ENCODE assay signal across 8 cellular contexts in the genomic region with DNA sequence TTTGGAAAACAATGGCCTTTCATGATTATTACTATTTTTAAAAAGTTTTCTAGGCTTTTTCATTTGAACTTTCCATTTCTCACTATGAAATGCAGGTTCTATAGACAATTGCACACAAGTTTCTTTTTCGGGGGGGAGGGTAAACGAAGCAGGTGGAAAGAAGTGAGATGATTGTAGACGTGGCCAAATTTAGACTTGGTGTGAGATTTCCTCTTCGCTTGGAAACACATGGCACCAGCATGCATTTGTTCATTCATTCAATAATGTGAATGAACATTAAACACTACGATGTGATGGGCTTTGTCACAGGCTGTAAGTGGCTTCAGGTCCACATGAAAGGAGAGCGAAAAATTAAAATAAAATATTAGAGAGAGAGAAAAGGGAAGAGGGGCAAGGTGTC. TPM values are rescaled to one million over a fixed set of nuclear protein-coding genes. Genes with fewer than 3 reads are reported as not detected.
DNase-seq lines count a peak whose midpoint lies in the region; ATAC-seq and TF ChIP-seq lines count a peak whose summit lies in the region.

No MANE protein-coding gene starts in this region.

- peak overlapping the region; percentile 70 for H3K27ac ChIP-seq in CD4-positive, CD25-positive, alpha-beta regulatory T cell (ENCODE audit: insufficient read depth, low read length, poor library complexity, severe bottlenecking)
- H3K27ac ChIP-seq in IMR-90 (ENCODE audit: insufficient read depth, low read length) (peak overlapping the region; percentile 96; the same call in 1 of the 2 replicates), endodermal cell (ENCODE audit: low read depth, low read length) (peak overlapping the region; percentile 99), sigmoid colon (peak overlapping the region; percentile 96 to 98 (median 96))

- H3K4ac ChIP-seq in IMR-90 (ENCODE audit: low read depth, low read length): peak overlapping the region; percentile 91

- H3K27me3 Mint-ChIP-seq in CD4-positive, CD25-positive, alpha-beta regulatory T cell: peaks cover 27% of the 10 kb centered on the region
- no peaks in the 10 kb centered on the region for H3K27me3 Mint-ChIP-seq in endodermal cell (ENCODE audit: insufficient read depth)

- peak overlapping the region; percentile 72 for H2BK20ac ChIP-seq in IMR-90 (ENCODE audit: low read depth, low read length)

- H3K4me3 Mint-ChIP-seq in CD4-positive, CD25-positive, alpha-beta regulatory T cell: peak overlapping the region; percentile 71 to 93 (median 90)
- H3K4me3 Mint-ChIP-seq in endodermal cell: peak overlapping the region; percentile 68

- H3K4me1 ChIP-seq in CD4-positive, CD25-positive, alpha-beta regulatory T cell (ENCODE audit: control insufficient read depth, insufficient read depth, low read length, poor library complexity, severe bottlenecking): peaks cover 20% of the 10 kb centered on the region
- peaks cover 9% of the 10 kb centered on the region for H3K4me1 ChIP-seq in IMR-90 (ENCODE audit: control insufficient read depth, insufficient read depth, low read length)
- peaks cover 12% of the 10 kb centered on the region for H3K4me1 ChIP-seq in endodermal cell (ENCODE audit: control insufficient read depth, insufficient read depth, low read length)
- H3K4me1 ChIP-seq in sigmoid colon: peaks cover 0 to 22% (median 19%) of the 10 kb centered on the region in 4 donors

- H3K9ac ChIP-seq in IMR-90 (ENCODE audit: low read depth, low read length): peak overlapping the region; percentile 98
- H3K9ac ChIP-seq in endodermal cell (ENCODE audit: extremely low read depth, low read length, poor library complexity, severe bottlenecking): no peak overlapping the region

- DNase-seq in CD4-positive, CD25-positive, alpha-beta regulatory T cell: peak in 1 of 3 donors; percentile 36
- DNase-seq in IMR-90: no peak
- DNase-seq in endodermal cell: no peak
- DNase-seq in sigmoid colon: no peak
- no peak for DNase-seq in stimulated activated CD4-positive, alpha-beta T cell treated with anti-CD3 and anti-CD28 coated beads, Interleukin-15, amount 100 ng/mL, for 24 hours
- DNase-seq in amygdala (lab: John Stamatoyannopoulos, UW): no peak
- no peak for DNase-seq in SKM-1 (lab: John Stamatoyannopoulos, UW; ENCODE audit: unreplicated experiment)

- H3K18ac ChIP-seq in IMR-90 (ENCODE audit: low read depth, low read length): peak overlapping the region; percentile 87

- TF ChIP-seq POLR2A in IMR-90 (IDR thresholded peaks at IDR 0.05; ENCODE audit: low read depth, low read length) (no peak), sigmoid colon (IDR thresholded peaks at IDR 0.05) (no peak)

- no peaks in the 10 kb centered on the region for H3K9me1 ChIP-seq in IMR-90 (ENCODE audit: insufficient read depth, low read length)

- TF ChIP-seq RAD21 in IMR-90 (IDR thresholded peaks at IDR 0.05; ENCODE audit: low read length): no peak

- H3K4me1 Mint-ChIP-seq in CD4-positive, CD25-positive, alpha-beta regulatory T cell: peaks cover 6 to 26% (median 13%) of the 10 kb centered on the region in 4 donors
- peaks cover 33% of the 10 kb centered on the region for H3K4me1 Mint-ChIP-seq in endodermal cell

- H3K14ac ChIP-seq in IMR-90 (replicated peaks; ENCODE audit: low read depth, low read length): peak overlapping the region; percentile 75

- H3K36me3 Mint-ChIP-seq in CD4-positive, CD25-positive, alpha-beta regulatory T cell: no peaks in the 10 kb centered on the region
- no peaks in the 10 kb centered on the region for H3K36me3 Mint-ChIP-seq in endodermal cell (ENCODE audit: low read depth)

- H4K5ac ChIP-seq in IMR-90 (ENCODE audit: low read depth, low read length): peak overlapping the region; percentile 89; the same call in 1 of the 2 replicates

- POLR2A ChIA-PET in IMR-90 (lab: Charles Lee; ENCODE audit: unreplicated experiment): interaction anchor here (0.6 kb wide), 1 partner anchor 9 kb away, joined by 3 read pairs; no protein-coding TSS in a partner anchor

- no peaks in the 10 kb centered on the region for H3K27me3 ChIP-seq in CD4-positive, CD25-positive, alpha-beta regulatory T cell (ENCODE audit: control insufficient read depth, insufficient read depth, low read length)
- H3K27me3 ChIP-seq in IMR-90 (ENCODE audit: control insufficient read depth, insufficient read depth, low read length) (no peaks in the 10 kb centered on the region), endodermal cell (ENCODE audit: control insufficient read depth, insufficient read depth, low read length, poor library complexity, severe bottlenecking) (peaks cover 5% of the 10 kb centered on the region), sigmoid colon (no peaks in the 10 kb centered on the region)

- dilution Hi-C loops in IMR-90 (cut with HindIII; ENCODE audit: low sequenced_read_pairs, unreplicated experiment): no loop called here

- peak overlapping the region; percentile 89 for H2AFZ ChIP-seq in IMR-90 (replicated peaks; ENCODE audit: low read length, poor library complexity)

- peak overlapping the region; percentile 87 for H3K56ac ChIP-seq in IMR-90 (ENCODE audit: extremely low read depth, insufficient read depth, low read length)

- peak overlapping the region; percentile 98 for H4K91ac ChIP-seq in IMR-90 (ENCODE audit: insufficient read depth, low read depth, low read length)

- H3K23ac ChIP-seq in IMR-90 (ENCODE audit: low read depth, low read length): peak overlapping the region; percentile 84

- no peaks in the 10 kb centered on the region for H3K36me3 ChIP-seq in CD4-positive, CD25-positive, alpha-beta regulatory T cell (ENCODE audit: control insufficient read depth, insufficient read depth, low read length)
- no peaks in the 10 kb centered on the region for H3K36me3 ChIP-seq in IMR-90 (ENCODE audit: control insufficient read depth, insufficient read depth, low read length)
- H3K36me3 ChIP-seq in endodermal cell (ENCODE audit: control insufficient read depth, insufficient read depth, low read length): no peaks in the 10 kb centered on the region
- no peaks in the 10 kb centered on the region for H3K36me3 ChIP-seq in sigmoid colon

- H3K4me3 ChIP-seq in CD4-positive, CD25-positive, alpha-beta regulatory T cell (ENCODE audit: low read depth, low read length): peak overlapping the region; percentile 82
- no peak overlapping the region for H3K4me3 ChIP-seq in IMR-90 (ENCODE audit: insufficient read depth, low read depth, low read length)
- peak overlapping the region; percentile 83 for H3K4me3 ChIP-seq in endodermal cell (ENCODE audit: low read length)
- H3K4me3 ChIP-seq in sigmoid colon: peak overlapping the region; percentile 60 to 85 (median 81)

- TF ChIP-seq EP300 in sigmoid colon (IDR thresholded peaks at IDR 0.05): no peak

- peak overlapping the region; percentile 47; the same call in 1 of the 3 replicates for H2BK15ac ChIP-seq in IMR-90 (ENCODE audit: low read depth, low read length)

- peak overlapping the region; percentile 68; the same call in 1 of the 2 replicates for H2AK5ac ChIP-seq in IMR-90 (ENCODE audit: low read depth, low read length)

- TF ChIP-seq CTCF in IMR-90 (conservative IDR thresholded peaks at IDR 0.05; ENCODE audit: low read depth, low read length) (no peak), endodermal cell (conservative IDR thresholded peaks at IDR 0.05) (no peak), sigmoid colon (IDR thresholded peaks at IDR 0.05) (no peak)

- H3K9me3 ChIP-seq in CD4-positive, CD25-positive, alpha-beta regulatory T cell (ENCODE audit: control insufficient read depth in 2 of 2, low read length in 2 of 2): no peaks in the 10 kb centered on the region
- H3K9me3 ChIP-seq in IMR-90 (ENCODE audit: control insufficient read depth, insufficient read depth, low read length) (no peaks in the 10 kb centered on the region), endodermal cell (ENCODE audit: control insufficient read depth, low read length) (no peaks in the 10 kb centered on the region), sigmoid colon (no peaks in the 10 kb centered on the region)

- H4K8ac ChIP-seq in IMR-90 (ENCODE audit: low read depth in 2 of 2, low read length in 2 of 2): peak overlapping the region; percentile 93 to 96

- peak overlapping the region; percentile 95 to 97 (median 96) for H3K27ac Mint-ChIP-seq in CD4-positive, CD25-positive, alpha-beta regulatory T cell
- peak overlapping the region; percentile 81 for H3K27ac Mint-ChIP-seq in endodermal cell

- BruUV-seq in IMR-90 (replicated peaks; lab: Mats Ljungman, UMichigan): no TSS peak

- intact Hi-C loops in IMR-90 (cut with micrococcal nuclease) (no loop called here), sigmoid colon (cut with DNase I) (loop anchor here (5.0 kb wide), 1 partner anchor 512 kb away; the partner anchor contains the start of gene ZBTB20)

- H3K9me3 Mint-ChIP-seq in CD4-positive, CD25-positive, alpha-beta regulatory T cell: no peaks in the 10 kb centered on the region
- H3K9me3 Mint-ChIP-seq in endodermal cell: no peaks in the 10 kb centered on the region

- CTCF ChIA-PET in IMR-90 (lab: Yijun Ruan, JAX): no interaction called here

- in situ Hi-C loops in IMR-90 (cut with MboI; ENCODE audit: low sequenced_read_pairs): no loop called here

- no peak overlapping the region for H2AK9ac ChIP-seq in IMR-90 (replicated peaks; ENCODE audit: low read depth, low read length, poor library complexity)

- peak overlapping the region; percentile 80 for H2BK120ac ChIP-seq in IMR-90 (ENCODE audit: low read depth, low read length)

- H2BK5ac ChIP-seq in IMR-90 (ENCODE audit: low read depth, low read length, poor library complexity, severe bottlenecking): peak overlapping the region; percentile 77

- no peak for ATAC-seq in CD4-positive, CD25-positive, alpha-beta regulatory T cell (ENCODE audit: low read depth in 2 of 2)
- peak; percentile 17 for ATAC-seq in GM19463 (IDR thresholded peaks at IDR 0.05; ENCODE audit: unreplicated experiment)
- no peak for ATAC-seq in IMR-90 (ENCODE audit: low read depth)

- H3K79me1 ChIP-seq in IMR-90 (ENCODE audit: low read depth in 1 of 2, low read length in 2 of 2): no peaks in the 10 kb centered on the region

- no CpG with 5 or more reads among the region's 6 CpGs for WGBS in IMR-90 (ENCODE audit: extremely low coverage in 2 of 2, insufficient read length in 1 of 2), 2 experiments
- WGBS in endodermal cell (ENCODE audit: insufficient coverage in 1 of 2, insufficient read length in 1 of 2), 2 experiments: 84 to 87% methylated on average over 3 to 6 of the region's 6 CpGs
- 52 to 60% methylated on average over 6 of the region's 6 CpGs for WGBS in sigmoid colon, 2 donors

- no peaks in the 10 kb centered on the region for H4K20me1 ChIP-seq in IMR-90 (ENCODE audit: insufficient read depth, low read length)

- H3K4me2 ChIP-seq in IMR-90 (ENCODE audit: low read depth, low read length): peak overlapping the region; percentile 85

RNA-seq across cellular contexts. Expression of gene GAP43, which starts 35.9 kb away (rescaled TPM):
- not detected for total RNA-seq in CD4-positive, CD25-positive, alpha-beta regulatory T cell
- not detected for polyA plus RNA-seq in CD4-positive, CD25-positive, alpha-beta regulatory T cell
- total RNA-seq in IMR-90 (2012; rRNA removed): 0.36 and 0.56 TPM in 2 replicates
- 0.50 and 0.51 TPM in 2 replicates for polyA plus RNA-seq in IMR-90 (2012; rRNA removed)
- 0.18 and 0.34 TPM in 2 replicates for polyA plus RNA-seq in IMR-90 (2012; cell fraction: cytosol; rRNA removed)
- polyA plus RNA-seq in IMR-90 (2012; cell fraction: nucleus; rRNA removed; ENCODE audit: low replicate concordance): 0.10 and 0.17 TPM in 2 replicates
- 1 to 10 TPM; 1.5 to 8.0 TPM for total RNA-seq in endodermal cell
- 78.0 TPM for polyA plus RNA-seq in endodermal cell (2013, experiment 1 of 2)
- polyA plus RNA-seq in endodermal cell (2013, experiment 2 of 2): 84.6 TPM
- 10 to 100 TPM in 2 of 4 donors, 1 to 10 TPM in 2; 4.4 to 18.9 (median 9.7) TPM for total RNA-seq in sigmoid colon
- polyA plus RNA-seq in sigmoid colon: 1 to 10 TPM in 1 of 3 donors, under 1 TPM in 1, not detected in 1; 0.60 to 8.2 TPM
